Comparison of ENCODE assay signal across 16 cellular contexts in the genomic region with DNA sequence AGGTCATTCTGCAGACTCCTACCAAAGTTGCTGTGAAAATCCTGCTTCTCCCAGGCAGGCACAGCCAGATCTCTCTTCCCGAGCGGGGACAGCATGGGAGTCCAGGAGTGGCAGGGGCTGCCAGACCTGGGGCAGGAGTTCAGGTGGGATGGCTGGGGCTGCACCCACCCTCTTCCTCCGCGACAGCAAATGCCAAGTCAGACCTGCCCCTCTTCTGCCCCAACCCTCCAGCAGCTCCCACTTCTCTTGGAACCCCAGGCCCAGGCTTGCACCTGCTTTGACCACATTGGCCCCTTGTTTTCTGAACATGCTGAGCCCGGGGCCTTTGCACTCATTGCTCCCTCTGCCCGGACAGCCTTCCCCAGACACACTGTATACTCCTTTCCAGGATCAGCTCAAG.
"Had no signal": no experiment of that assay in that cellular context is flagged by ENCODE, and none has a peak within 500 bp of the region (broad histone marks: within the 10 kb centered on the region; RNA-seq: fewer than 3 reads in every experiment).

No MANE protein-coding gene starts in this region.

- H3K4me3 Mint-ChIP-seq: activated CD4-positive, alpha-beta memory T cell treated with anti-CD3 and anti-CD28 coated beads for 36 hours; neural crest cell had no signal

- H3K27me3 ChIP-seq: adrenal gland, colonic mucosa, esophagus muscularis mucosa, transverse colon had no signal

- H3K4me2 ChIP-seq: SK-N-SH had no signal

- H3K36me3 Mint-ChIP-seq: activated CD4-positive, alpha-beta memory T cell treated with anti-CD3 and anti-CD28 coated beads for 36 hours had no signal

- H3K4me3 ChIP-seq: adrenal gland, cardiac muscle cell, colonic mucosa, esophagus muscularis mucosa, lung, transverse colon had no signal

- DNase-seq: activated CD4-positive, alpha-beta memory T cell treated with anti-CD3 and anti-CD28 coated beads for 36 hours; activated T-cell treated with anti-CD3 and anti-CD28 coated beads, Interleukin-2, amount 50 U/mL, for 48 hours; colonic mucosa; SK-N-SH; small intestine; stimulated activated CD4-positive, alpha-beta T cell treated with anti-CD3 and anti-CD28 coated beads, Interleukin-4, amount 100 ng/mL, for 4 hours; stimulated activated CD8-positive, alpha-beta memory T cell treated with anti-CD3 and anti-CD28 coated beads, Interleukin-4, amount 100 ng/mL, for 48 hours; stimulated activated naive CD4-positive, alpha-beta T cell treated with Interleukin-2 at 50 U/mL for 16 hours; substantia nigra; transverse colon had no signal

- H3K79me2 ChIP-seq: parathyroid adenoma had no signal

- H3K9me3 Mint-ChIP-seq: activated CD4-positive, alpha-beta memory T cell treated with anti-CD3 and anti-CD28 coated beads for 36 hours; neural crest cell had no signal

- H3K36me3 ChIP-seq: adrenal gland, cardiac muscle cell, colonic mucosa, esophagus muscularis mucosa, transverse colon had no signal

- H3K27ac Mint-ChIP-seq: activated CD4-positive, alpha-beta memory T cell treated with anti-CD3 and anti-CD28 coated beads for 36 hours had no signal

- H3K9me3 ChIP-seq: adrenal gland, colonic mucosa, esophagus muscularis mucosa, SK-N-SH, transverse colon had no signal

- H3K9ac ChIP-seq: parathyroid adenoma, SK-N-SH had no signal

- H3K4me1 ChIP-seq: colonic mucosa, esophagus muscularis mucosa, transverse colon had no signal

- H3K27ac ChIP-seq: adrenal gland, cardiac muscle cell, colonic mucosa, esophagus muscularis mucosa, parathyroid adenoma, transverse colon had no signal
